In genomic region chr14:58299665-58300202, GRCh38 we compare ENCODE assay signal across 1 cellular context.
TF ChIP-seq lines count a peak whose summit lies in the region.

No MANE protein-coding gene starts in this region.

TF ChIP-seq in endothelial cell of umbilical vein, 7 proteins besides CTCF, POLR2A, EP300 and RAD21 (continued from another document):
- TF ChIP-seq JUN (IDR thresholded peaks at IDR 0.05; ENCODE audit: borderline replicate concordance, insufficient read depth, insufficient read length, low read depth) (no peak), EZH2 (IDR thresholded peaks at IDR 0.05; ENCODE audit: borderline replicate concordance, low read depth, low read length, severe bottlenecking) (no peak), POLR2AphosphoS5 (IDR thresholded peaks at IDR 0.05; ENCODE audit: insufficient read depth, low read depth, low read length) (no peak), GATA2 (IDR thresholded peaks at IDR 0.05; ENCODE audit: insufficient read depth, insufficient read length, low read depth, low read length) (no peak)
TF ChIP-seq in endothelial cell of umbilical vein: peak in this region for 0.
